Comparison of ENCODE assay signal across 21 cellular contexts in genomic region chr3:52780298-52780585, GRCh38. TPM values are rescaled to one million over a fixed set of nuclear protein-coding genes. Genes with fewer than 3 reads are reported as not detected.
"Had no signal": no experiment of that assay in that cellular context is flagged by ENCODE, and none has a peak within 500 bp of the region (broad histone marks: within the 10 kb centered on the region; RNA-seq: fewer than 3 reads in every experiment).

No MANE protein-coding gene starts in this region.

- H3K27me3 Mint-ChIP-seq: stimulated activated naive B cell treated with anti-CD40 and anti-IgM and Interleukin-4, amounts not matched to agents 10 μg/mL and 1 μg/mL and 100 μg/mL, for 72 hours had no signal

- H2AFZ ChIP-seq: parathyroid adenoma had no signal

- H3K9ac ChIP-seq: parathyroid adenoma had no signal

- H3K4me3 Mint-ChIP-seq: activated CD8-positive, alpha-beta T cell treated with anti-CD3 and anti-CD28 coated beads for 36 hours; T-helper 2 cell treated with Interferon-gamma antibody and Interleukin-4, amounts not matched to agents 5 μg/mL and 100 μg/mL, for 36 hours had no signal

- H3K36me3 Mint-ChIP-seq: activated naive CD4-positive, alpha-beta T cell treated with anti-CD3 and anti-CD28 coated beads, Interleukin-2, amount 50 U/mL, for 72 hours; stimulated activated naive B cell treated with anti-CD40 and anti-IgM and Interleukin-4, amounts not matched to agents 10 μg/mL and 1 μg/mL and 100 μg/mL, for 72 hours had no signal

- H3K9me3 ChIP-seq: spleen, thoracic aorta had no signal

- H3K27ac ChIP-seq: cardiac muscle cell, dorsolateral prefrontal cortex, parathyroid adenoma, SK-N-MC, thoracic aorta had no signal

- H3K27me3 ChIP-seq: spleen had no signal

- H3K9me3 Mint-ChIP-seq: activated CD8-positive, alpha-beta T cell treated with anti-CD3 and anti-CD28 coated beads for 36 hours; activated naive CD4-positive, alpha-beta T cell treated with anti-CD3 and anti-CD28 coated beads, Interleukin-2, amount 50 U/mL, for 72 hours; stimulated activated naive B cell treated with anti-CD40 and anti-IgM and Interleukin-4, amounts not matched to agents 10 μg/mL and 1 μg/mL and 100 μg/mL, for 72 hours; T-helper 2 cell treated with Interferon-gamma antibody and Interleukin-4, amounts not matched to agents 5 μg/mL and 100 μg/mL, for 36 hours had no signal

- H3K36me3 ChIP-seq: cardiac muscle cell, spleen, thoracic aorta had no signal

- FAIRE-seq: TTC549 had no signal

- DNase-seq: activated CD4-positive, alpha-beta T cell treated with anti-CD3 and anti-CD28 coated beads for 48 hours; activated CD8-positive, alpha-beta T cell treated with anti-CD3 and anti-CD28 coated beads for 36 hours; activated gamma-delta T cell treated with Interleukin-2 at 50 U/mL for 16 hours; activated T-cell treated with anti-CD3 and anti-CD28 coated beads, Interleukin-2, amount 50 U/mL, for 48 hours; amniotic stem cell; foreskin fibroblast; spleen; stimulated activated CD4-positive, alpha-beta T cell treated with anti-CD3 and anti-CD28 coated beads, Interleukin-4, amount 100 ng/mL, for 4 hours had no signal

- H3K27ac Mint-ChIP-seq: activated CD8-positive, alpha-beta T cell treated with anti-CD3 and anti-CD28 coated beads for 36 hours; activated naive CD4-positive, alpha-beta T cell treated with anti-CD3 and anti-CD28 coated beads, Interleukin-2, amount 50 U/mL, for 72 hours; T-helper 2 cell treated with Interferon-gamma antibody and Interleukin-4, amounts not matched to agents 5 μg/mL and 100 μg/mL, for 36 hours had no signal

- H3K4me1 ChIP-seq: parathyroid adenoma had no signal

- H3K79me2 ChIP-seq: parathyroid adenoma had no signal

- H3K4me3 ChIP-seq: cardiac muscle cell, dorsolateral prefrontal cortex, lung, SK-N-MC, spleen, thoracic aorta had no signal

- ATAC-seq: activated CD8-positive, alpha-beta T cell treated with anti-CD3 and anti-CD28 coated beads for 36 hours; activated naive CD4-positive, alpha-beta T cell treated with anti-CD3 and anti-CD28 coated beads, Interleukin-2, amount 50 U/mL, for 72 hours had no signal

RNA-seq across cellular contexts. Expression of gene ITIH1, which starts 2.8 kb away (rescaled TPM):
- total RNA-seq: activated CD8-positive, alpha-beta T cell treated with anti-CD3 and anti-CD28 coated beads for 36 hours; activated naive CD4-positive, alpha-beta T cell treated with anti-CD3 and anti-CD28 coated beads, Interleukin-2, amount 50 U/mL, for 72 hours; cardiac muscle cell; glomerular endothelial cell; myocyte; thoracic aorta; urinary bladder had no signal

RNA-seq across cellular contexts. Expression of gene ITIH3, which starts 14.4 kb away (rescaled TPM):
- total RNA-seq: activated CD8-positive, alpha-beta T cell treated with anti-CD3 and anti-CD28 coated beads for 36 hours; activated naive CD4-positive, alpha-beta T cell treated with anti-CD3 and anti-CD28 coated beads, Interleukin-2, amount 50 U/mL, for 72 hours; glomerular endothelial cell; myocyte had no signal

RNA-seq across cellular contexts. Expression of gene MUSTN1, which starts 54.6 kb away (rescaled TPM):
- total RNA-seq: activated CD8-positive, alpha-beta T cell treated with anti-CD3 and anti-CD28 coated beads for 36 hours; cardiac muscle cell had no signal
